16 cellular contexts compared by ENCODE assay signal in the genomic region with DNA sequence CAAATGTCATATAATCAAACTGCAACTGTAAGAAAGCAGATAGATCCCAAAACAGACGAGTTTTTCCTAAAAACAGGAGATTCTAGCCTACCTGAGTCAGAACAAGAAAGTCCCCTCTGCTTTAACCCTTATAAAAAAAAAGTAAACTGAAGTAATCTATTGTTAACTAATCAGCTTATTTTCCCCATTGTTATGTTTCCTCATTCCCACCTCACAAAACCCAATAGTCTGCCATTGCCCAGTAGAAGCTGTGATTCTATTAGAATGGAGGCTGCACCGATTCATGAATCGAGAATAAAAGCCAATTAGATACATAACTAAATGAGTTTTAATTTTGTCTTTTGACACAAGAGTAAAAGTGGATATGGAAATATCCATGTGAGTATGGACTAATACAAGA.
"Had no signal": no experiment of that assay in that cellular context is flagged by ENCODE, and none has a peak within 500 bp of the region (broad histone marks: within the 10 kb centered on the region; RNA-seq: fewer than 3 reads in every experiment).

No MANE protein-coding gene starts in this region.

- DNase-seq: activated CD4-positive, alpha-beta T cell treated with anti-CD3 and anti-CD28 coated beads, Interleukin-2, amount 50 U/mL, for 4 hours; activated CD4-positive, CD25-positive, alpha-beta regulatory T cell treated with anti-CD3 and anti-CD28 coated beads, Interleukin-2, amount 50 U/mL, for 72 hours; activated naive CD4-positive, alpha-beta T cell treated with Interleukin-2 at 50 U/mL for 16 hours; aorta; erythroblast; gastrocnemius medialis; islet precursor cell; naive B cell; stimulated activated CD4-positive, alpha-beta T cell treated with anti-CD3 and anti-CD28 coated beads, Interleukin-4, amount 100 ng/mL, for 4 hours; stimulated activated CD8-positive, alpha-beta memory T cell treated with anti-CD3 and anti-CD28 coated beads, Interleukin-4, amount 100 ng/mL, for 48 hours; stimulated activated naive CD8-positive, alpha-beta T cell treated with anti-CD3 and anti-CD28 coated beads, Interleukin-15, Interleukin-2, amounts not matched to agents 100 U/mL and 50 U/mL, for 24 hours; T-helper 9 cell had no signal

- H3K27ac Mint-ChIP-seq: activated T-helper 17 cell treated with anti-CD3 and anti-CD28 coated beads, Interleukin-2, amount 50 U/mL, for 72 hours; naive B cell; type B pancreatic cell had no signal

- H3K36me3 ChIP-seq: breast epithelium, gastrocnemius medialis, suprapubic skin had no signal

- H3K9me3 Mint-ChIP-seq: activated T-helper 17 cell treated with anti-CD3 and anti-CD28 coated beads, Interleukin-2, amount 50 U/mL, for 72 hours; naive B cell; type B pancreatic cell had no signal

- ATAC-seq: activated T-helper 17 cell treated with anti-CD3 and anti-CD28 coated beads, Interleukin-2, amount 50 U/mL, for 72 hours; gastrocnemius medialis; stimulated activated naive CD8-positive, alpha-beta T cell treated with anti-CD3 and anti-CD28 coated beads, Interleukin-15, Interleukin-2, amounts not matched to agents 100 U/mL and 50 U/mL, for 24 hours had no signal

- H3K27ac ChIP-seq: breast epithelium, suprapubic skin had no signal

- H3K4me3 Mint-ChIP-seq: activated T-helper 17 cell treated with anti-CD3 and anti-CD28 coated beads, Interleukin-2, amount 50 U/mL, for 72 hours; naive B cell; type B pancreatic cell had no signal

- H3K4me3 ChIP-seq: breast epithelium, gastrocnemius medialis, suprapubic skin had no signal

- H3K27me3 ChIP-seq: breast epithelium, gastrocnemius medialis, suprapubic skin had no signal

- H3K27me3 Mint-ChIP-seq: activated T-helper 17 cell treated with anti-CD3 and anti-CD28 coated beads, Interleukin-2, amount 50 U/mL, for 72 hours; naive B cell; type B pancreatic cell had no signal

- H3K9me3 ChIP-seq: breast epithelium, gastrocnemius medialis, suprapubic skin had no signal

- H3K36me3 Mint-ChIP-seq: naive B cell, type B pancreatic cell had no signal
